9 cellular contexts compared by ENCODE assay signal in genomic region chr12:107319536-107320030, GRCh38.
DNase-seq lines count a peak whose midpoint lies in the region; ATAC-seq, FAIRE-seq and TF ChIP-seq lines count a peak whose summit lies in the region.
"Had no signal": no experiment of that assay in that cellular context is flagged by ENCODE, and none has a peak within 500 bp of the region (broad histone marks: within the 10 kb centered on the region; RNA-seq: fewer than 3 reads in every experiment).

No MANE protein-coding gene starts in this region.

- FAIRE-seq in pancreas (lab: Jason Lieb, UNC) = no peak

- whole genome bisulfite sequencing in endodermal cell (ENCODE audit: insufficient coverage in 1 of 2, insufficient read length in 1 of 2), 2 experiments = 0 to 1% methylated on average over 13 to 60 of the region's 60 CpGs
- 1 to 2% methylated on average over 29 to 60 of the region's 60 CpGs for WGBS in pancreas, 2 donors
- 0 to 1% methylated on average over 39 to 60 of the region's 60 CpGs for WGBS in aorta, 2 donors

- no peaks in the 10 kb centered on the region for H3K9me3 Mint-ChIP-seq in endodermal cell

- no peak overlapping the region for H3K27ac Mint-ChIP-seq in endodermal cell

- H3K36me3 Mint-ChIP-seq in endodermal cell (ENCODE audit: low read depth) = no peaks in the 10 kb centered on the region

- H3K4me1 ChIP-seq in RWPE2 (ENCODE audit: insufficient read depth, poor library complexity, severe bottlenecking) = no peaks in the 10 kb centered on the region
- H3K4me1 ChIP-seq in endodermal cell (ENCODE audit: control insufficient read depth, insufficient read depth, low read length) = no peaks in the 10 kb centered on the region
- H3K4me1 ChIP-seq in pancreas = peaks cover 0 to 15% (median 14%) of the 10 kb centered on the region in 3 donors
- no peaks in the 10 kb centered on the region for H3K4me1 ChIP-seq in aorta (ENCODE audit: control insufficient read depth in 1 of 2, insufficient read depth in 2 of 2, low read length in 2 of 2)

- peaks cover 13% of the 10 kb centered on the region for H3K4me1 Mint-ChIP-seq in endodermal cell

- H3K36me3 ChIP-seq in RWPE2 (ENCODE audit: low read depth) (no peaks in the 10 kb centered on the region), endodermal cell (ENCODE audit: control insufficient read depth, insufficient read depth, low read length) (no peaks in the 10 kb centered on the region), pancreas (no peaks in the 10 kb centered on the region), aorta (ENCODE audit: control insufficient read depth in 1 of 2, insufficient read depth in 2 of 2, low read length in 1 of 2) (no peaks in the 10 kb centered on the region)

- no peak overlapping the region for H3K9ac ChIP-seq in endodermal cell (ENCODE audit: extremely low read depth, low read length, poor library complexity, severe bottlenecking)

- peak; percentile 32 for DNase-seq in GM03348 (ENCODE audit: low spot score)
- DNase-seq in RWPE2 (ENCODE audit: low spot score) = no peak
- DNase-seq in endodermal cell = no peak
- no peak for DNase-seq in pancreas
- DNase-seq in islet precursor cell = no peak
- no peak for DNase-seq in aorta

- no peak for ATAC-seq in RWPE2 (ENCODE audit: low read depth)
- no peak for ATAC-seq in pancreas
- no peak for ATAC-seq in aorta (ENCODE audit: low FRiP score)
- ATAC-seq in GM19397 (IDR thresholded peaks at IDR 0.05; ENCODE audit: unreplicated experiment) = no peak
- no peak for ATAC-seq in GM18498 (IDR thresholded peaks at IDR 0.05; ENCODE audit: unreplicated experiment)

- TF ChIP-seq CTCF in RWPE2 (IDR thresholded peaks at IDR 0.05; ENCODE audit: poor library complexity, severe bottlenecking) (peak; percentile 12), endodermal cell (conservative IDR thresholded peaks at IDR 0.05) (no peak), pancreas (IDR thresholded peaks at IDR 0.05) (no peak)

- H3K9me3 ChIP-seq in RWPE2 (ENCODE audit: severe bottlenecking) = no peaks in the 10 kb centered on the region
- H3K9me3 ChIP-seq in endodermal cell (ENCODE audit: control insufficient read depth, low read length) = no peaks in the 10 kb centered on the region
- no peaks in the 10 kb centered on the region for H3K9me3 ChIP-seq in pancreas
- H3K9me3 ChIP-seq in aorta (ENCODE audit: control insufficient read depth, low read length) = no peaks in the 10 kb centered on the region

- intact Hi-C loops in pancreas (cut with DNase I) (no loop called here), aorta (cut with DNase I) (no loop called here)

- peaks cover 86% of the 10 kb centered on the region for H3K27me3 Mint-ChIP-seq in endodermal cell (ENCODE audit: insufficient read depth)

- H3K27me3 ChIP-seq in RWPE2 (ENCODE audit: insufficient read depth, poor library complexity, severe bottlenecking) (no peaks in the 10 kb centered on the region), endodermal cell (ENCODE audit: control insufficient read depth, insufficient read depth, low read length, poor library complexity, severe bottlenecking) (peaks cover 85% of the 10 kb centered on the region), pancreas (peaks cover 0 to 34% (median 8%) of the 10 kb centered on the region in 4 donors), aorta (ENCODE audit: control insufficient read depth in 1 of 2, insufficient read depth in 2 of 2, low read length in 1 of 2) (peaks cover 0 to 3% of the 10 kb centered on the region in 2 donors)

- H3K27ac ChIP-seq in RWPE2 (ENCODE audit: poor library complexity, severe bottlenecking) = peak overlapping the region; percentile 60
- H3K27ac ChIP-seq in endodermal cell (ENCODE audit: low read depth, low read length) = no peak overlapping the region
- H3K27ac ChIP-seq in pancreas = no peak overlapping the region
- H3K27ac ChIP-seq in aorta (ENCODE audit: low read depth in 1 of 2, low read length in 2 of 2) = no peak overlapping the region

- peak overlapping the region; percentile 56 for H3K4me3 ChIP-seq in RWPE2 (ENCODE audit: severe bottlenecking)
- peak overlapping the region; percentile 78 for H3K4me3 ChIP-seq in endodermal cell (ENCODE audit: low read length)
- peak overlapping the region; percentile 3 to 57 (median 42) for H3K4me3 ChIP-seq in pancreas
- no peak overlapping the region for H3K4me3 ChIP-seq in aorta (ENCODE audit: low read length in 2 of 2)
- H3K4me3 ChIP-seq: lung had no signal

- H3K4me3 Mint-ChIP-seq in endodermal cell = peak overlapping the region; percentile 71

Comparison
In these comparisons a context has a peak if more than half of its experiments do, and no peak if none do; other contexts are left out.
1. H3K4me3 ChIP-seq: peak in RWPE2 (single experiment), endodermal cell (single experiment) and pancreas (4 of 4); none in aorta (0 of 2).